ENCODE assay signal across 8 cellular contexts in genomic region chr3:32460031-32460749, GRCh38. TPM values are rescaled to one million over a fixed set of nuclear protein-coding genes. Genes with fewer than 3 reads are reported as not detected.
DNase-seq lines count a peak whose midpoint lies in the region; ATAC-seq and TF ChIP-seq lines count a peak whose summit lies in the region.

No MANE protein-coding gene starts in this region.

- H3K9ac ChIP-seq in HUES6 (ENCODE audit: low read length): peak overlapping the region; percentile 64

- H3K4me3 ChIP-seq in HUES6 (ENCODE audit: low read depth, low read length): peak overlapping the region; percentile 47
- peak overlapping the region; percentile 32 for H3K4me3 ChIP-seq in effector memory CD4-positive, alpha-beta T cell (ENCODE audit: insufficient read depth, low read depth, low read length, poor library complexity, severe bottlenecking)
- no peak overlapping the region for H3K4me3 ChIP-seq in psoas muscle

- DNase-seq in DMS79 treated with DMSO at 0.1 percent for 48 hours (lab: John Stamatoyannopoulos, UW): peak; percentile 51
- peak in 3 of 4 experiments; percentile 14 to 63 (median 61) for DNase-seq in activated CD4-positive, CD25-positive, alpha-beta regulatory T cell (lab: John Stamatoyannopoulos, UW)
- peak; percentile 66 to 79 (median 73) for DNase-seq in effector memory CD4-positive, alpha-beta T cell
- peak; percentile 20 to 52 (median 35) for DNase-seq in stimulated activated CD4-positive, alpha-beta T cell treated with anti-CD3 and anti-CD28 coated beads, TNF-alpha, amount 100 ng/mL, for 1 hour (ENCODE audit: low read depth in 3 of 3, low spot score in 1 of 3)
- no peak for DNase-seq in psoas muscle
- no peak for DNase-seq in cerebellum (ENCODE audit: low spot score)

- H3K4me1 ChIP-seq in HUES6 (ENCODE audit: control insufficient read depth, insufficient read depth, low read length) (peaks cover 41% of the 10 kb centered on the region), psoas muscle (no peaks in the 10 kb centered on the region)
- H3K4me1 ChIP-seq in effector memory CD4-positive, alpha-beta T cell (ENCODE audit: control insufficient read depth, insufficient read depth, low read length, poor library complexity, severe bottlenecking): peaks cover 69% of the 10 kb centered on the region

- intact Hi-C loops in psoas muscle (cut with DNase I): no loop called here

- no peak for TF ChIP-seq CTCF in psoas muscle (IDR thresholded peaks at IDR 0.05)

- ATAC-seq in GM21390 (IDR thresholded peaks at IDR 0.05; ENCODE audit: unreplicated experiment) (peak; percentile 96), psoas muscle (no peak)

- H3K27ac ChIP-seq in HUES6 (ENCODE audit: low read depth, low read length) (peak overlapping the region; percentile 79), psoas muscle (no peak overlapping the region)
- peak overlapping the region; percentile 96 for H3K27ac ChIP-seq in effector memory CD4-positive, alpha-beta T cell (ENCODE audit: insufficient read depth, low read length, poor library complexity, severe bottlenecking)

- H3K9me3 ChIP-seq in HUES6 (ENCODE audit: control insufficient read depth, insufficient read depth, low read depth, low read length): no peaks in the 10 kb centered on the region
- no peaks in the 10 kb centered on the region for H3K9me3 ChIP-seq in effector memory CD4-positive, alpha-beta T cell (ENCODE audit: control insufficient read depth, low read length)
- no peaks in the 10 kb centered on the region for H3K9me3 ChIP-seq in psoas muscle

- H3K27me3 ChIP-seq in HUES6 (ENCODE audit: control insufficient read depth, insufficient read depth, low read length) (no peaks in the 10 kb centered on the region), psoas muscle (ENCODE audit: insufficient read depth in 3 of 3, low read length in 2 of 3) (no peaks in the 10 kb centered on the region)
- H3K27me3 ChIP-seq in effector memory CD4-positive, alpha-beta T cell (replicated peaks; ENCODE audit: control insufficient read depth, insufficient read depth, low read length, poor library complexity, severe bottlenecking): no peaks in the 10 kb centered on the region

- WGBS in psoas muscle, 3 donors: 57 to 59% (median 59%) methylated on average over 15 of the region's 15 CpGs

- H3K36me3 ChIP-seq in HUES6 (ENCODE audit: control insufficient read depth, insufficient read depth, low read length) (no peaks in the 10 kb centered on the region), psoas muscle (ENCODE audit: insufficient read depth in 1 of 2, low read depth in 1 of 2) (no peaks in the 10 kb centered on the region)
- no peaks in the 10 kb centered on the region for H3K36me3 ChIP-seq in effector memory CD4-positive, alpha-beta T cell (ENCODE audit: control insufficient read depth, insufficient read depth, low read length)

RNA-seq across cellular contexts. Expression of gene CMTM6, which starts 42.5 kb away (rescaled TPM):
- total RNA-seq in psoas muscle (1 to 10 TPM; 4.5 to 8.0 (median 5.6) TPM), cerebellum (30.7 TPM)
- 1 to 10 TPM; 3.7 to 5.5 (median 4.3) TPM for polyA plus RNA-seq in psoas muscle

Comparison
In these comparisons a context has a peak if more than half of its experiments do, and no peak if none do; other contexts are left out.
1. DNase-seq: peak in DMS79 treated with DMSO at 0.1 percent for 48 hours (single experiment), activated CD4-positive, CD25-positive, alpha-beta regulatory T cell (3 of 4), effector memory CD4-positive, alpha-beta T cell (3 of 3) and stimulated activated CD4-positive, alpha-beta T cell treated with anti-CD3 and anti-CD28 coated beads, TNF-alpha, amount 100 ng/mL, for 1 hour (3 of 3); none in psoas muscle (0 of 2) and cerebellum (single experiment).